31 cellular contexts compared by ENCODE assay signal in genomic region chr14:30737916-30738315, GRCh38.
"Had no signal": no experiment of that assay in that cellular context is flagged by ENCODE, and none has a peak within 500 bp of the region (broad histone marks: within the 10 kb centered on the region; RNA-seq: fewer than 3 reads in every experiment).

No MANE protein-coding gene starts in this region.

- DNase-seq: activated CD4-positive, alpha-beta T cell treated with anti-CD3 and anti-CD28 coated beads, Interleukin-2, amount 10 ng/mL, durations not matched to agents 24 days and 14 days; activated CD4-positive, alpha-beta T cell treated with anti-CD3 and anti-CD28 coated beads, Interleukin-2, amount 50 U/mL, for 4 hours; activated CD4-positive, CD25-positive, alpha-beta regulatory T cell; activated CD8-positive, alpha-beta T cell treated with anti-CD3 and anti-CD28 coated beads for 36 hours; activated gamma-delta T cell treated with Interleukin-2 at 50 U/mL for 16 hours; activated naive CD4-positive, alpha-beta T cell treated with anti-CD3 and anti-CD28 coated beads for 36 hours; activated naive CD8-positive, alpha-beta T cell treated with anti-CD3 and anti-CD28 coated beads, Interleukin-2, amount 50 U/mL, for 24 hours; activated T-cell treated with anti-CD3 and anti-CD28 coated beads, Interleukin-2, amount 50 U/mL, for 1 hour; activated T-cell treated with anti-CD3 and anti-CD28 coated beads, Interleukin-2, amount 50 U/mL, for 72 hours; anterior cingulate cortex; brain microvascular endothelial cell; central memory CD4-positive, alpha-beta T cell; Karpas-422; KBM-7; NCI-H1048; NCI-H1105 treated with DMSO at 0.1 percent for 48 hours; NCI-H1436; NCI-H1694; NCI-H1930; NCI-H2081 treated with DMSO at 0.1 percent for 48 hours; NCI-H226; NCI-H446 treated with DMSO at 0.1 percent for 48 hours; NCI-H524; SHP77; SJCRH30; T1000; WERI-Rb-1 had no signal

- H3K27me3 ChIP-seq: brain microvascular endothelial cell, SJCRH30 had no signal

- H3K27ac ChIP-seq: brain microvascular endothelial cell, SJCRH30, SK-N-MC, WERI-Rb-1 had no signal

- H3K4me3 Mint-ChIP-seq: activated CD4-positive, alpha-beta T cell treated with anti-CD3 and anti-CD28 coated beads, Interleukin-2, amount 10 ng/mL, durations not matched to agents 24 days and 14 days; activated CD8-positive, alpha-beta T cell treated with anti-CD3 and anti-CD28 coated beads for 36 hours; activated naive CD4-positive, alpha-beta T cell treated with anti-CD3 and anti-CD28 coated beads for 36 hours; activated naive CD8-positive, alpha-beta T cell; activated naive CD8-positive, alpha-beta T cell treated with anti-CD3 and anti-CD28 coated beads, Interleukin-2, amount 50 U/mL, for 24 hours; activated T-cell treated with anti-CD3 and anti-CD28 coated beads, Interleukin-2, amount 50 U/mL, for 72 hours had no signal

- H3K27ac Mint-ChIP-seq: activated CD4-positive, alpha-beta T cell treated with anti-CD3 and anti-CD28 coated beads, Interleukin-2, amount 10 ng/mL, durations not matched to agents 24 days and 14 days; activated CD8-positive, alpha-beta T cell treated with anti-CD3 and anti-CD28 coated beads for 36 hours; activated naive CD4-positive, alpha-beta T cell treated with anti-CD3 and anti-CD28 coated beads for 36 hours; activated naive CD8-positive, alpha-beta T cell; activated naive CD8-positive, alpha-beta T cell treated with anti-CD3 and anti-CD28 coated beads, Interleukin-2, amount 50 U/mL, for 24 hours; activated T-cell treated with anti-CD3 and anti-CD28 coated beads, Interleukin-2, amount 50 U/mL, for 72 hours; activated T-helper 2 cell treated with anti-CD3 and anti-CD28 coated beads, Interferon-gamma antibody, Interleukin-2, Interleukin-4, amounts not matched to agents 10 μg/mL and 5 μg/mL and 100 μg/mL, durations not matched to agents 14 hours and 24 hours and 36 hours had no signal

- H3K27me3 Mint-ChIP-seq: activated CD4-positive, alpha-beta T cell treated with anti-CD3 and anti-CD28 coated beads, Interleukin-2, amount 10 ng/mL, durations not matched to agents 24 days and 14 days; activated CD8-positive, alpha-beta T cell treated with anti-CD3 and anti-CD28 coated beads for 36 hours; activated naive CD8-positive, alpha-beta T cell; activated naive CD8-positive, alpha-beta T cell treated with anti-CD3 and anti-CD28 coated beads, Interleukin-2, amount 50 U/mL, for 24 hours had no signal

- H3K4me1 ChIP-seq: SJCRH30 had no signal

- H3K4me1 Mint-ChIP-seq: activated CD4-positive, alpha-beta T cell treated with anti-CD3 and anti-CD28 coated beads, Interleukin-2, amount 10 ng/mL, durations not matched to agents 24 days and 14 days; activated naive CD8-positive, alpha-beta T cell treated with anti-CD3 and anti-CD28 coated beads, Interleukin-2, amount 50 U/mL, for 24 hours had no signal

- H3K4me3 ChIP-seq: SJCRH30, SK-N-MC had no signal

- H3K9me3 Mint-ChIP-seq: activated CD4-positive, alpha-beta T cell treated with anti-CD3 and anti-CD28 coated beads, Interleukin-2, amount 10 ng/mL, durations not matched to agents 24 days and 14 days; activated CD8-positive, alpha-beta T cell treated with anti-CD3 and anti-CD28 coated beads for 36 hours; activated naive CD4-positive, alpha-beta T cell treated with anti-CD3 and anti-CD28 coated beads for 36 hours; activated naive CD8-positive, alpha-beta T cell treated with anti-CD3 and anti-CD28 coated beads, Interleukin-2, amount 50 U/mL, for 24 hours; activated T-helper 2 cell treated with anti-CD3 and anti-CD28 coated beads, Interferon-gamma antibody, Interleukin-2, Interleukin-4, amounts not matched to agents 10 μg/mL and 5 μg/mL and 100 μg/mL, durations not matched to agents 14 hours and 24 hours and 36 hours had no signal

- H3K9me3 ChIP-seq: SJCRH30 had no signal

- ATAC-seq: activated CD8-positive, alpha-beta T cell treated with anti-CD3 and anti-CD28 coated beads for 36 hours; activated naive CD8-positive, alpha-beta T cell treated with anti-CD3 and anti-CD28 coated beads, Interleukin-2, amount 50 U/mL, for 24 hours; activated T-cell treated with anti-CD3 and anti-CD28 coated beads, Interleukin-2, amount 50 U/mL, for 72 hours; Panc1 had no signal
